8 cellular contexts compared by ENCODE assay signal in genomic region chr14:81738946-81739659, GRCh38.
"Had no signal": no experiment of that assay in that cellular context is flagged by ENCODE, and none has a peak within 500 bp of the region (broad histone marks: within the 10 kb centered on the region; RNA-seq: fewer than 3 reads in every experiment).

No MANE protein-coding gene starts in this region.

- H3K27ac ChIP-seq: HL-60 had no signal

- DNase-seq: H9, HCEC 1CT, IMR-90 had no signal

- H3K4me3 Mint-ChIP-seq: GM23338, H9 had no signal

- ATAC-seq: GM23338, K562 had no signal

- FAIRE-seq: H1, H54, K562 had no signal

- H3K27ac Mint-ChIP-seq: GM23338, H9 had no signal

- H3K4me3 ChIP-seq: GM23338, K562 had no signal

- H3K4me1 Mint-ChIP-seq: GM23338 had no signal
